In genomic region chr16:28179354-28179753, GRCh38 we compare ENCODE assay signal across 22 cellular contexts. TPM values are rescaled to one million over a fixed set of nuclear protein-coding genes. Genes with fewer than 3 reads are reported as not detected.
DNase-seq lines count a peak whose midpoint lies in the region; ATAC-seq, FAIRE-seq and TF ChIP-seq lines count a peak whose summit lies in the region.
"Had no signal": no experiment of that assay in that cellular context is flagged by ENCODE, and none has a peak within 500 bp of the region (broad histone marks: within the 10 kb centered on the region; RNA-seq: fewer than 3 reads in every experiment).

No MANE protein-coding gene starts in this region.

- no peak for TF ChIP-seq EP300 in HepG2 (IDR thresholded peaks at IDR 0.05; ENCODE audit: low read depth in 2 of 2, low read length in 2 of 2)
- TF ChIP-seq EP300 in HepG2 (CRISPR knock-in tag; IDR thresholded peaks at IDR 0.05; ENCODE audit: borderline replicate concordance), result no peak

- FAIRE-seq in HepG2 (lab: Jason Lieb, UNC), result no peak
- FAIRE-seq: GM12891, K562, keratinocyte had no signal

- TF ChIP-seq CTCF in HepG2 (CRISPR knock-in tag; IDR thresholded peaks at IDR 0.05) (no peak), right lobe of liver (IDR thresholded peaks at IDR 0.05) (no peak), activated B cell treated with CpG ODN at 0.5 μM for 24 hours (IDR thresholded peaks at IDR 0.05) (no peak)

- intact Hi-C loops in HepG2 (cut with micrococcal nuclease; ENCODE audit: unreplicated experiment), result no loop called here
- intact Hi-C loops in right lobe of liver (cut with DNase I), result no loop called here
- intact Hi-C loops in activated B cell treated with CpG ODN at 0.5 μM for 24 hours (cut with micrococcal nuclease), result no loop called here

- no peaks in the 10 kb centered on the region for H3K27me3 ChIP-seq in HepG2 (ENCODE audit: control insufficient read depth in 1 of 2, insufficient read depth in 2 of 2, low read length in 2 of 2)
- no peaks in the 10 kb centered on the region for H3K27me3 ChIP-seq in right lobe of liver
- H3K27me3 ChIP-seq: gastroesophageal sphincter, testis had no signal

- H3K9me3 Mint-ChIP-seq in activated B cell treated with CpG ODN at 0.5 μM for 24 hours, result no peaks in the 10 kb centered on the region

- 100% methylated on average over 1 of the region's 1 CpG for WGBS in HepG2 (ENCODE audit: low lambda C conversion rate)
- 67% methylated on average over 1 of the region's 1 CpG for WGBS in right lobe of liver (ENCODE audit: insufficient coverage, low coverage, low lambda C conversion rate, missing lambda C conversion rate)

- no peaks in the 10 kb centered on the region for H3K27me3 Mint-ChIP-seq in activated B cell treated with CpG ODN at 0.5 μM for 24 hours

- no peak for ATAC-seq in HepG2
- no peak for ATAC-seq in right lobe of liver
- ATAC-seq in activated B cell treated with CpG ODN at 0.5 μM for 24 hours (ENCODE audit: low read depth), result no peak
- ATAC-seq in HG02970 (IDR thresholded peaks at IDR 0.05; ENCODE audit: low FRiP score, unreplicated experiment), result no peak
- ATAC-seq in GM19351 (IDR thresholded peaks at IDR 0.05; ENCODE audit: unreplicated experiment), result no peak
- ATAC-seq: gastroesophageal sphincter, K562, SK-N-SH treated with all-trans-retinoic acid at 6 μM for 48 hours had no signal

- peaks cover 54% of the 10 kb centered on the region for H3K79me2 ChIP-seq in HepG2 (ENCODE audit: insufficient read depth, low read length)

- no peak overlapping the region for H2AFZ ChIP-seq in HepG2 (ENCODE audit: low read length)
- H2AFZ ChIP-seq: parathyroid adenoma had no signal

- H3K4me3 ChIP-seq in HepG2 (replicated peaks in 1 of 3; ENCODE audit: insufficient read depth in 1 of 3, low read depth in 2 of 3, low read length in 3 of 3) (no peak overlapping the region), right lobe of liver (no peak overlapping the region)
- H3K4me3 ChIP-seq: gastroesophageal sphincter, K562, testis had no signal

- H3K4me1 ChIP-seq in HepG2 (ENCODE audit: insufficient read depth, low read length) (peaks cover 35% of the 10 kb centered on the region), right lobe of liver (peaks cover 0 to 10% (median 7%) of the 10 kb centered on the region in 4 donors)

- BruUV-seq in HepG2 (replicated peaks; lab: Mats Ljungman, UMichigan), result no TSS peak

- peaks cover 67% of the 10 kb centered on the region for H3K4me1 Mint-ChIP-seq in activated B cell treated with CpG ODN at 0.5 μM for 24 hours

- H3K9me3 ChIP-seq in HepG2 (ENCODE audit: low read length) (no peaks in the 10 kb centered on the region), right lobe of liver (no peaks in the 10 kb centered on the region)
- H3K9me3 ChIP-seq: gastroesophageal sphincter, testis had no signal

- TF ChIP-seq RAD21 in HepG2 (CRISPR knock-in tag; IDR thresholded peaks at IDR 0.05), result no peak

- H3K27ac ChIP-seq in HepG2 (ENCODE audit: extremely low read length, insufficient read depth, low read length) (no peak overlapping the region), right lobe of liver (no peak overlapping the region)
- H3K27ac ChIP-seq: gastroesophageal sphincter, parathyroid adenoma, testis had no signal

- H4K20me1 ChIP-seq in HepG2 (ENCODE audit: insufficient read depth, low read length), result 0 out of 2 replicates have a peak, but pooled peaks cover 20% of the 10 kb centered on the region

- in situ Hi-C loops in HepG2 (cut with HindIII; ENCODE audit: extremely low pct_ligation_motif_present, low pct_unique_long_range_greater_than_20kb), result no loop called here

- H3K4me2 ChIP-seq in HepG2 (ENCODE audit: low read depth, low read length), result no peak overlapping the region

- POLR2A ChIA-PET in HepG2 (lab: Yijun Ruan, JAX) (no interaction called here), activated B cell treated with CpG ODN at 0.5 μM for 24 hours (lab: Charles Lee) (interaction anchor here (0.7 to 1.3 kb wide), 4 partner anchors 13 to 33 kb away, joined by 3 to 6 read pairs (median 5); partner anchors contain the start of gene XPO6)

- peaks cover 9 to 42% of the 10 kb centered on the region in 2 experiments for H3K36me3 ChIP-seq in HepG2 (replicated peaks in 1 of 2; ENCODE audit: control insufficient read depth in 1 of 2, insufficient read depth in 2 of 2, low read length in 2 of 2)
- H3K36me3 ChIP-seq in right lobe of liver, result peaks cover 0 to 15% (median 0%) of the 10 kb centered on the region in 4 donors

- H3K9ac ChIP-seq in HepG2 (ENCODE audit: insufficient read depth, low read depth, low read length), result no peak overlapping the region
- H3K9ac ChIP-seq: parathyroid adenoma had no signal

- CTCF ChIA-PET in HepG2 (lab: Yijun Ruan, JAX; ENCODE audit: low intra/inter-chr PET ratio, low total read pairs) (no interaction called here), activated B cell treated with CpG ODN at 0.5 μM for 24 hours (lab: Charles Lee) (no interaction called here)

- peaks cover 64% of the 10 kb centered on the region for H3K36me3 Mint-ChIP-seq in activated B cell treated with CpG ODN at 0.5 μM for 24 hours (ENCODE audit: low read depth)

- H3K27ac Mint-ChIP-seq in activated B cell treated with CpG ODN at 0.5 μM for 24 hours, result peak overlapping the region; percentile 89

- peak overlapping the region; percentile 56 for H3K4me3 Mint-ChIP-seq in activated B cell treated with CpG ODN at 0.5 μM for 24 hours

- TF ChIP-seq POLR2A in HepG2 (IDR thresholded peaks at IDR 0.05; ENCODE audit: insufficient read depth in 1 of 2, low read depth in 2 of 2, low read length in 2 of 2) (no peak), right lobe of liver (IDR thresholded peaks at IDR 0.05) (no peak)

- DNase-seq in HepG2 (ENCODE audit: low spot score) (no peak), right lobe of liver (no peak), activated B cell treated with CpG ODN at 0.5 μM for 24 hours (no peak), glomerular visceral epithelial cell (ENCODE audit: extremely low spot score) (peak; percentile 47), NCI-H510A treated with DMSO at 0.1 percent for 48 hours (lab: John Stamatoyannopoulos, UW) (no peak), NCI-H1092 treated with DMSO at 0.1 percent for 48 hours (lab: John Stamatoyannopoulos, UW) (no peak)
- DNase-seq: activated CD4-positive, CD25-positive, alpha-beta regulatory T cell; activated effector memory CD4-positive, alpha-beta T cell treated with Interleukin-2 at 50 U/mL for 16 hours; DND-41; midbrain; NCI-H1417; OCI-M1; stimulated activated CD4-positive, alpha-beta T cell treated with anti-CD3 and anti-CD28 coated beads, Interleukin-12 subunit alpha, Interleukin-12 subunit beta, amount 100 ng/mL, for 4 hours; testis had no signal

TF ChIP-seq in HepG2, 621 proteins besides CTCF, POLR2A, EP300 and RAD21:
- TF ChIP-seq ADNP (CRISPR knock-in tag; IDR thresholded peaks at IDR 0.05), result no peak
- 0 out of 2 replicates have a peak, but pooled peaks have one; percentile 13 for TF ChIP-seq FOSL2 (CRISPR knock-in tag; IDR thresholded peaks at IDR 0.05)
TF ChIP-seq in HepG2: peak in this region for 1.

RNA-seq across cellular contexts. Expression of gene XPO6, which starts 32.4 kb away (rescaled TPM):
- total RNA-seq in HepG2 (2016; rRNA removed; fragmentation: Illumina TruSeq; extraction: Trizol), result 102 and 109 TPM in 2 replicates
- total RNA-seq in HepG2 (2016; cell fraction: cytosol; rRNA removed; fragmentation: Illumina TruSeq; extraction: Trizol; ENCODE audit: low read depth), result 46.6 and 57.5 TPM in 2 replicates
- 85.8 and 109 TPM in 2 replicates for total RNA-seq in HepG2 (2016; cell fraction: insoluble cytoplasmic fraction; rRNA removed; fragmentation: Illumina TruSeq; extraction: Trizol)
- total RNA-seq in HepG2 (2016; cell fraction: membrane; rRNA removed; fragmentation: Illumina TruSeq; extraction: Trizol), result 87.0 and 101 TPM in 2 replicates
- total RNA-seq in HepG2 (2016; cell fraction: nucleus; rRNA removed; fragmentation: Illumina TruSeq; extraction: Trizol), result 104 and 150 TPM in 2 replicates
- 119 and 129 TPM in 2 replicates for polyA plus RNA-seq in HepG2 (2011; rRNA removed)
- 93.9 and 123 TPM in 2 replicates for polyA plus RNA-seq in HepG2 (2011; cell fraction: cytosol; rRNA removed)
- 278 and 283 TPM in 2 replicates for polyA plus RNA-seq in HepG2 (2011; cell fraction: nucleus; rRNA removed)
- 52.1 and 55.0 TPM in 2 replicates for polyA plus RNA-seq in HepG2 (2012)
- polyA plus RNA-seq in HepG2 (2016; cell fraction: cytosol; fragmentation: Illumina TruSeq; extraction: Trizol; ENCODE audit: low read depth), result 19.8 and 23.6 TPM in 2 replicates
- 97.4 and 110 TPM in 2 replicates for polyA plus RNA-seq in HepG2 (2016; cell fraction: insoluble cytoplasmic fraction; fragmentation: Illumina TruSeq; extraction: Trizol; ENCODE audit: low read depth)
- polyA plus RNA-seq in HepG2 (2016; cell fraction: membrane; fragmentation: Illumina TruSeq; extraction: Trizol; ENCODE audit: low read depth), result 67.2 and 72.4 TPM in 2 replicates
- polyA plus RNA-seq in HepG2 (2016; cell fraction: nucleus; fragmentation: Illumina TruSeq; extraction: Trizol; ENCODE audit: insufficient read depth, low read depth), result 153 and 165 TPM in 2 replicates
- 284 and 462 TPM in 2 replicates for polyA minus RNA-seq in HepG2 (2011; rRNA and poly(A)+ RNA removed; ENCODE audit: low replicate concordance)
- polyA minus RNA-seq in HepG2 (2011; cell fraction: cytosol; rRNA and poly(A)+ RNA removed), result 88.5 and 89.2 TPM in 2 replicates
- polyA minus RNA-seq in HepG2 (2011; cell fraction: nucleus; rRNA and poly(A)+ RNA removed), result 247 and 281 TPM in 2 replicates
- 10 to 100 TPM; 41.8 to 62.1 (median 51.3) TPM for total RNA-seq in right lobe of liver
- 212 and 236 TPM in 2 replicates for total RNA-seq in activated B cell treated with CpG ODN at 0.5 μM for 24 hours
